ENCODE assay signal across 2 cellular contexts in the genomic region with DNA sequence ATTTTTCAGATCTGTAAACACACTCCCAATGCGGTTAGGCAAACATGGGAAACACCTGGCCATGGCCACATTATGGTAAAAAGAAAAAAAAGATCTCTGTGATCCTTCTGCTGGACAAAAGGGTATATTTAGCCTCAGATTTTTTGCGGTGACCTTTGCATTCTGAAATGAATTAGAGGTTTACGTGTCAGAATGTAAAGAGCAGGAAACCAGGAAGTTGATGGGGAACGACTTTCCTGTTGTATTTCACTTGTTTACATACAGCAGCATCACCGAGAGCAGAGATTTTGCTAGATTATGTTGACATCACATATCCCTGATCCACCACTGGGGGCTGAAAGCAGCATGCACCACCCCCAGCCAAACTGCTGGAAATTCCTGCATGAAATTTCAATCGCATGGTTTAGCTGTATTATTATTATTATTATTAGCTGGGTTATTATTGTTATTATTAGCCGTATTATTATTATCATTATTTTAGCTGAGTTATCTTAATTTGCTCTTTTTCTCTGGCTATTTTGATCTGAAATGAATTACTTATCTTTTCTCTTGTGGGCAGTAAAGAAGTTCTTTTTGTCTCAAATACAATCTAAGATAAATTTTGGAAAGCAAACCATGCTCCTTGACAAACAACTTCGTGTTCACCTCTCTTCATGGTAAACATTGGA.
TF ChIP-seq lines count a peak whose summit lies in the region.

No MANE protein-coding gene starts in this region.

TF ChIP-seq in SK-N-SH, 30 proteins besides CTCF, POLR2A, EP300 and RAD21 (continued from another document):
- TF ChIP-seq RCOR1 (IDR thresholded peaks at IDR 0.05; ENCODE audit: low read length): no peak
TF ChIP-seq in SK-N-SH: peak in this region for 0.

TF ChIP-seq in SK-N-SH treated with all-trans-retinoic acid at 6 μM for 48 hours, 23 proteins besides CTCF, POLR2A, EP300 and RAD21 (continued from another document):
- TF ChIP-seq, protein P1, sequence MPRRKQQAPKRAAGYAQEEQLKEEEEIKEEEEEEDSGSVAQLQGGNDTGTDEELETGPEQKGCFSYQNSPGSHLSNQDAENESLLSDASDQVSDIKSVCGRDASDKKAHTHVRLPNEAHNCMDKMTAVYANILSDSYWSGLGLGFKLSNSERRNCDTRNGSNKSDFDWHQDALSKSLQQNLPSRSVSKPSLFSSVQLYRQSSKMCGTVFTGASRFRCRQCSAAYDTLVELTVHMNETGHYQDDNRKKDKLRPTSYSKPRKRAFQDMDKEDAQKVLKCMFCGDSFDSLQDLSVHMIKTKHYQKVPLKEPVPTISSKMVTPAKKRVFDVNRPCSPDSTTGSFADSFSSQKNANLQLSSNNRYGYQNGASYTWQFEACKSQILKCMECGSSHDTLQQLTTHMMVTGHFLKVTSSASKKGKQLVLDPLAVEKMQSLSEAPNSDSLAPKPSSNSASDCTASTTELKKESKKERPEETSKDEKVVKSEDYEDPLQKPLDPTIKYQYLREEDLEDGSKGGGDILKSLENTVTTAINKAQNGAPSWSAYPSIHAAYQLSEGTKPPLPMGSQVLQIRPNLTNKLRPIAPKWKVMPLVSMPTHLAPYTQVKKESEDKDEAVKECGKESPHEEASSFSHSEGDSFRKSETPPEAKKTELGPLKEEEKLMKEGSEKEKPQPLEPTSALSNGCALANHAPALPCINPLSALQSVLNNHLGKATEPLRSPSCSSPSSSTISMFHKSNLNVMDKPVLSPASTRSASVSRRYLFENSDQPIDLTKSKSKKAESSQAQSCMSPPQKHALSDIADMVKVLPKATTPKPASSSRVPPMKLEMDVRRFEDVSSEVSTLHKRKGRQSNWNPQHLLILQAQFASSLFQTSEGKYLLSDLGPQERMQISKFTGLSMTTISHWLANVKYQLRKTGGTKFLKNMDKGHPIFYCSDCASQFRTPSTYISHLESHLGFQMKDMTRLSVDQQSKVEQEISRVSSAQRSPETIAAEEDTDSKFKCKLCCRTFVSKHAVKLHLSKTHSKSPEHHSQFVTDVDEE (CRISPR knock-in tag; IDR thresholded peaks at IDR 0.05): no peak
- TF ChIP-seq, protein P2, sequence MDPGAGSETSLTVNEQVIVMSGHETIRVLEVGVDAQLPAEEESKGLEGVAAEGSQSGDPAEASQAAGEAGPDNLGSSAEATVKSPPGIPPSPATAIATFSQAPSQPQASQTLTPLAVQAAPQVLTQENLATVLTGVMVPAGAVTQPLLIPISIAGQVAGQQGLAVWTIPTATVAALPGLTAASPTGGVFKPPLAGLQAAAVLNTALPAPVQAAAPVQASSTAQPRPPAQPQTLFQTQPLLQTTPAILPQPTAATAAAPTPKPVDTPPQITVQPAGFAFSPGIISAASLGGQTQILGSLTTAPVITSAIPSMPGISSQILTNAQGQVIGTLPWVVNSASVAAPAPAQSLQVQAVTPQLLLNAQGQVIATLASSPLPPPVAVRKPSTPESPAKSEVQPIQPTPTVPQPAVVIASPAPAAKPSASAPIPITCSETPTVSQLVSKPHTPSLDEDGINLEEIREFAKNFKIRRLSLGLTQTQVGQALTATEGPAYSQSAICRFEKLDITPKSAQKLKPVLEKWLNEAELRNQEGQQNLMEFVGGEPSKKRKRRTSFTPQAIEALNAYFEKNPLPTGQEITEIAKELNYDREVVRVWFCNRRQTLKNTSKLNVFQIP (CRISPR knock-in tag; IDR thresholded peaks at IDR 0.05; ENCODE audit: borderline replicate concordance, low read depth): no peak
- TF ChIP-seq OSR1 (CRISPR knock-in tag; IDR thresholded peaks at IDR 0.05) (no peak), SNAI2 (CRISPR knock-in tag; IDR thresholded peaks at IDR 0.05) (no peak), RARB (CRISPR knock-in tag; IDR thresholded peaks at IDR 0.05) (no peak)
